In genomic region chr13:112891477-112892401, GRCh38 we compare ENCODE assay signal across 13 cellular contexts.
DNase-seq lines count a peak whose midpoint lies in the region; ATAC-seq, FAIRE-seq and TF ChIP-seq lines count a peak whose summit lies in the region.
"Had no signal": no experiment of that assay in that cellular context is flagged by ENCODE, and none has a peak within 500 bp of the region (broad histone marks: within the 10 kb centered on the region; RNA-seq: fewer than 3 reads in every experiment).

No MANE protein-coding gene starts in this region.

- no peaks in the 10 kb centered on the region for H3K36me3 ChIP-seq in BLaER1
- H3K36me3 ChIP-seq in HUES64 (ENCODE audit: insufficient read depth, low read length) = no peaks in the 10 kb centered on the region
- no peaks in the 10 kb centered on the region; the same call in 1 of the 2 replicates for H3K36me3 ChIP-seq in WERI-Rb-1
- no peaks in the 10 kb centered on the region for H3K36me3 ChIP-seq in HepG2 (replicated peaks in 1 of 2; ENCODE audit: control insufficient read depth in 1 of 2, insufficient read depth in 2 of 2, low read length in 2 of 2)

- CTCF ChIA-PET in HepG2 (lab: Yijun Ruan, JAX; ENCODE audit: low intra/inter-chr PET ratio, low total read pairs) = no interaction called here

- no peak for TF ChIP-seq RAD21 in HepG2 (CRISPR knock-in tag; IDR thresholded peaks at IDR 0.05)

- no peak overlapping the region for H3K9ac ChIP-seq in BLaER1
- H3K9ac ChIP-seq in HUES64 (ENCODE audit: low read depth, low read length) = peak overlapping the region; percentile 62
- peak overlapping the region; percentile 45; the same call in 1 of the 2 replicates for H3K9ac ChIP-seq in HepG2 (ENCODE audit: insufficient read depth, low read depth, low read length)

- in situ Hi-C loops in HepG2 (cut with HindIII; ENCODE audit: extremely low pct_ligation_motif_present, low pct_unique_long_range_greater_than_20kb) = no loop called here

- peaks cover 43% of the 10 kb centered on the region for H3K4me1 ChIP-seq in BLaER1
- peaks cover 46% of the 10 kb centered on the region for H3K4me1 ChIP-seq in HUES64 (ENCODE audit: insufficient read depth, low read length)
- H3K4me1 ChIP-seq in HepG2 (ENCODE audit: insufficient read depth, low read length) = peaks cover 69% of the 10 kb centered on the region

- no peak overlapping the region for H3K27ac ChIP-seq in BLaER1
- peak overlapping the region; percentile 91 for H3K27ac ChIP-seq in HUES64 (ENCODE audit: low read depth, low read length)
- H3K27ac ChIP-seq in WERI-Rb-1 = no peak overlapping the region
- H3K27ac ChIP-seq in HepG2 (ENCODE audit: extremely low read length, insufficient read depth, low read length) = no peak overlapping the region

- no TSS peak for BruUV-seq in HepG2 (replicated peaks; lab: Mats Ljungman, UMichigan)

- 27% methylated on average over 40 of the region's 40 CpGs for WGBS in HUES64
- 65% methylated on average over 16 of the region's 40 CpGs for WGBS in HepG2 (ENCODE audit: low lambda C conversion rate)

- H3K4me2 ChIP-seq in BLaER1 = peak overlapping the region; percentile 22
- peak overlapping the region; percentile 82; the same call in 1 of the 2 replicates for H3K4me2 ChIP-seq in HepG2 (ENCODE audit: low read depth, low read length)

- no peak for FAIRE-seq in HepG2 (lab: Jason Lieb, UNC)

- peaks cover 72% of the 10 kb centered on the region for H3K27me3 ChIP-seq in BLaER1
- H3K27me3 ChIP-seq in HUES64 (ENCODE audit: insufficient read depth, low read length) = peaks cover 54% of the 10 kb centered on the region
- no peaks in the 10 kb centered on the region for H3K27me3 ChIP-seq in WERI-Rb-1 (ENCODE audit: insufficient read depth, low read depth, severe bottlenecking)
- H3K27me3 ChIP-seq in HepG2 (ENCODE audit: control insufficient read depth in 1 of 2, insufficient read depth in 2 of 2, low read length in 2 of 2) = peaks cover 4 to 35% of the 10 kb centered on the region in 2 experiments; a peak in 4 of 5 replicates

- TF ChIP-seq CTCF in WERI-Rb-1 (IDR thresholded peaks at IDR 0.05; ENCODE audit: low read depth, low read length) (no peak), HepG2 (CRISPR knock-in tag; IDR thresholded peaks at IDR 0.05) (no peak)

- ATAC-seq in HepG2 (no peak), HG02759 (IDR thresholded peaks at IDR 0.05; ENCODE audit: unreplicated experiment) (no peak)

- no peaks in the 10 kb centered on the region for H3K9me3 ChIP-seq in BLaER1
- no peaks in the 10 kb centered on the region for H3K9me3 ChIP-seq in HUES64 (ENCODE audit: insufficient read depth, low read depth, low read length)
- H3K9me3 ChIP-seq in WERI-Rb-1 (ENCODE audit: severe bottlenecking) = no peaks in the 10 kb centered on the region
- no peaks in the 10 kb centered on the region for H3K9me3 ChIP-seq in HepG2 (ENCODE audit: low read length)

- DNase-seq in WERI-Rb-1 = peak; percentile 23
- DNase-seq in HepG2 (ENCODE audit: low spot score) = no peak
- DNase-seq in DMS114 treated with DMSO at 0.1 percent for 48 hours (lab: John Stamatoyannopoulos, UW; ENCODE audit: unreplicated experiment) = no peak
- no peak for DNase-seq in SHP77 treated with DMSO at 0.1 percent for 48 hours (lab: John Stamatoyannopoulos, UW)
- no peak for DNase-seq in NCI-H128 (lab: John Stamatoyannopoulos, UW; ENCODE audit: unreplicated experiment)
- DNase-seq: activated B cell treated with CpG ODN at 0.5 μM for 24 hours; activated T-cell treated with anti-CD3 and anti-CD28 coated beads, Interleukin-2, amount 50 U/mL, for 1 hour; amygdala; DMS79; stimulated activated CD4-positive, alpha-beta T cell treated with anti-CD3 and anti-CD28 coated beads, Interleukin-1b, Interleukin-23, amount 100 ng/mL, for 48 hours had no signal

- no peak for TF ChIP-seq EP300 in HepG2 (IDR thresholded peaks at IDR 0.05; ENCODE audit: low read depth in 2 of 2, low read length in 2 of 2)
- no peak for TF ChIP-seq EP300 in HepG2 (CRISPR knock-in tag; IDR thresholded peaks at IDR 0.05; ENCODE audit: borderline replicate concordance)

- H2AFZ ChIP-seq in HepG2 (ENCODE audit: low read length) = no peak overlapping the region

- POLR2A ChIA-PET in HepG2 (lab: Yijun Ruan, JAX) = no interaction called here

- TF ChIP-seq POLR2A in HepG2 (IDR thresholded peaks at IDR 0.05; ENCODE audit: insufficient read depth in 1 of 2, low read depth in 2 of 2, low read length in 2 of 2) = no peak

- peaks cover 91% of the 10 kb centered on the region for H4K20me1 ChIP-seq in BLaER1
- H4K20me1 ChIP-seq in HepG2 (ENCODE audit: insufficient read depth, low read length) = no peaks in the 10 kb centered on the region; the same call in 1 of the 2 replicates

- intact Hi-C loops in HepG2 (cut with micrococcal nuclease; ENCODE audit: unreplicated experiment) = no loop called here

- no peak overlapping the region for H3K4me3 ChIP-seq in BLaER1
- H3K4me3 ChIP-seq in HUES64 (ENCODE audit: low read length) = peak overlapping the region; percentile 52
- H3K4me3 ChIP-seq in WERI-Rb-1 (ENCODE audit: low read depth, low read length) = no peak overlapping the region
- H3K4me3 ChIP-seq in HepG2 (replicated peaks in 1 of 3; ENCODE audit: insufficient read depth in 1 of 3, low read depth in 2 of 3, low read length in 3 of 3) = no peak overlapping the region; a peak in 1 of 6 replicates

- H3K79me2 ChIP-seq in HepG2 (ENCODE audit: insufficient read depth, low read length) = no peaks in the 10 kb centered on the region

TF ChIP-seq in HepG2, 621 proteins besides CTCF, POLR2A, EP300 and RAD21 (continues in another document):
- TF ChIP-seq SP140L (CRISPR knock-in tag; IDR thresholded peaks at IDR 0.05; ENCODE audit: borderline replicate concordance) (no peak), RXRA (CRISPR knock-in tag; IDR thresholded peaks at IDR 0.05) (peak; percentile 15; the same call in 1 of the 2 replicates), DZIP1 (CRISPR knock-in tag; IDR thresholded peaks at IDR 0.05) (no peak), HDAC1 (CRISPR knock-in tag; IDR thresholded peaks at IDR 0.05) (0 out of 2 replicates have a peak, but pooled peaks have one; percentile 22), TRAFD1 (CRISPR knock-in tag; IDR thresholded peaks at IDR 0.05; ENCODE audit: borderline replicate concordance) (no peak), ZMYM4 (CRISPR knock-in tag; IDR thresholded peaks at IDR 0.05) (0 out of 2 replicates have a peak, but pooled peaks have one; percentile 14), ZNF687 (CRISPR knock-in tag; IDR thresholded peaks at IDR 0.05) (peak; percentile 69)
